Comparison of ENCODE assay signal across 12 cellular contexts in the genomic region with DNA sequence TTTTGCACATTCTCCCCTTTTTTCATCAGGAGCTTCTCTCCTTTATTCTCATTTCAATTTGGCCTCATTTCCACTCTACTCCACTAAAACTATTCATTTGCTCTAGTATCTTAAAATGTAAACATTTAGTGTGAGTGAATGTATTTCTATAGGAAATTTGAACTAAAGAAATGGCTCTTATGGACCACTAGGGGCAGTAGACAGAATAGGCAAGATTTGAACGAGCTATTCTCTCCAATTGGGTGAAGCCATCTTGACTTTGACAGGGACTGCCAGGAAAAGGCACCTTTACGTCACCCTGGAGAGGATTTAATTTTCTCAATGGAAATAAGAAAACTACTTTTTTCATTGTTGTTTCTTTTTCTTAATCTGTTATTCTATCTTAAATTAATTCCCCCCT.
DNase-seq lines count a peak whose midpoint lies in the region; ATAC-seq and TF ChIP-seq lines count a peak whose summit lies in the region.
"Had no signal": no experiment of that assay in that cellular context is flagged by ENCODE, and none has a peak within 500 bp of the region (broad histone marks: within the 10 kb centered on the region; RNA-seq: fewer than 3 reads in every experiment).

No MANE protein-coding gene starts in this region.

- no peak overlapping the region for H3K4me2 ChIP-seq in OCI-LY3 (ENCODE audit: low read length)

- H3K9ac ChIP-seq in OCI-LY3 (ENCODE audit: low read length): no peak overlapping the region

- no peak overlapping the region for H2AFZ ChIP-seq in OCI-LY3 (ENCODE audit: low read depth, low read length)

- no peak overlapping the region for H3K27ac ChIP-seq in OCI-LY3 (ENCODE audit: low read length)

- no peaks in the 10 kb centered on the region for H3K36me3 ChIP-seq in OCI-LY3 (replicated peaks; ENCODE audit: low read depth, low read length)

- ATAC-seq in GM18867 (IDR thresholded peaks at IDR 0.05; ENCODE audit: unreplicated experiment) (peak; percentile 43), HG03439 (IDR thresholded peaks at IDR 0.05; ENCODE audit: unreplicated experiment) (no peak)
- ATAC-seq: natural killer cell had no signal

- no peaks in the 10 kb centered on the region for H3K27me3 ChIP-seq in OCI-LY3 (ENCODE audit: low read depth, low read length)

- peak; percentile 1 to 10 for DNase-seq in AML-193 (lab: John Stamatoyannopoulos, UW)
- no peak for DNase-seq in epithelial cell of proximal tubule (ENCODE audit: low read depth)
- DNase-seq in HPDE6-E6E7 (ENCODE audit: extremely low spot score): no peak
- no peak for DNase-seq in NCI-H128 (lab: John Stamatoyannopoulos, UW; ENCODE audit: unreplicated experiment)
- DNase-seq in middle frontal gyrus (ENCODE audit: extremely low spot score, low spot score): no peak
- DNase-seq: activated CD4-positive, alpha-beta T cell treated with anti-CD3 and anti-CD28 coated beads for 1 hour; activated naive CD4-positive, alpha-beta T cell treated with Interleukin-2 at 50 U/mL for 16 hours; natural killer cell; stimulated activated CD4-positive, alpha-beta T cell treated with anti-CD3 and anti-CD28 coated beads, Interleukin-4, amount 100 ng/mL, for 24 hours had no signal

- no peaks in the 10 kb centered on the region for H3K79me2 ChIP-seq in OCI-LY3 (ENCODE audit: low read length)

- no peaks in the 10 kb centered on the region for H3K4me1 ChIP-seq in OCI-LY3 (ENCODE audit: low read length)

- H3K9me3 ChIP-seq in OCI-LY3 (ENCODE audit: insufficient read depth, low read length): no peaks in the 10 kb centered on the region

- TF ChIP-seq CTCF in OCI-LY3 (IDR thresholded peaks at IDR 0.05; ENCODE audit: low read depth, low read length) (peak; percentile 27), epithelial cell of proximal tubule (conservative IDR thresholded peaks at IDR 0.05; ENCODE audit: low read depth, low read length) (peak; percentile 51)

- no peaks in the 10 kb centered on the region for H4K20me1 ChIP-seq in OCI-LY3 (ENCODE audit: insufficient read depth, low read length)

- H3K4me3 ChIP-seq in OCI-LY3 (ENCODE audit: low read length): no peak overlapping the region
- H3K4me3 ChIP-seq in epithelial cell of proximal tubule (ENCODE audit: low read depth, low read length): no peak overlapping the region

Comparison
In these comparisons a context has a peak if more than half of its experiments do, and no peak if none do; other contexts are left out.
1. DNase-seq: peak in AML-193 (2 of 2); none in epithelial cell of proximal tubule (single experiment), HPDE6-E6E7 (single experiment), NCI-H128 (single experiment) and middle frontal gyrus (single experiment).